8 cellular contexts compared by ENCODE assay signal in the genomic region with DNA sequence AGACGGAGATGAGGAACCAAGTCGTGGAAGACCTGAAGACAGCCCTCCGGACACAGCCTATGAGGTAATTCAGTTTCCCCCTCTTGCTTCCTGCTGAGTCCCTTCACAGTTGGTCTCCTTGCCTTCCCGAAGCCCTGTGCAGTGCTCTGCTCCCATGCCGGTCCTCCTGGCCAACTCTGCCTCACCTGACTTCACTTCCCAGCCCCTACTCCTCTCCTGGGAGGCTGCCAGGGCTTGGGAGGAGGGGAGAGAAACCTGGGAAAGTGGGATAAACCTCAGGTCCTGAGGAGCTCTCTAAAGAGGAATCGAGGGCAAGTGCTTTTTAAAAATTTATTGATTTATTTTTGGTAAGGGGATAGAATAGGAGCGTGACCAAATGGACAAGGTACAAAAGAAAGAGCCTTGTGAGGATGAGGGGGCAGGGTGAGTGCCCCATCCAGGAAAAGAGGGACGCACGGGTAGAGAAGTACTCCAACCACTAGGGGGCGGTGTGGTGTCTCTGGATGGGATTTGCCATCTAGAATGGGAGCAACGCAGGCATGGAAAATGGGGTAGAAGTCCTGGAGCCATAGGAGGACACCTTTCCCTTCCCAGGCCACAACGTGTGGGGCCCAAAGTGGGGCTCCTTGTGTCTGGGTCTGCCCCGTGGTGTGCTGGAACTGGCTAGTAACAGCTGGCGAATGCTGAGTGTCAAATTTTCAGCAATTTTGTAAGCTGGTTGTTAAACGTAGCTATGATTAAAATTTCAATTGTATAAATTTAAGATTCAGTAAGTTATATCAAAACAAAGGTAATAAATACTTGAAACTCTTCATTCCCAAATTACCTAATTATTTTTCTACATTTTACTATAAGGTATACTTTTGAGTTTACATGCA.
DNase-seq lines count a peak whose midpoint lies in the region; ATAC-seq, FAIRE-seq and TF ChIP-seq lines count a peak whose summit lies in the region.

No MANE protein-coding gene starts in this region.

- H3K79me2 ChIP-seq in OCI-LY7 (ENCODE audit: insufficient read depth, low read depth, low read length) = no peaks in the 10 kb centered on the region

- intact Hi-C loops in OCI-LY7 (cut with micrococcal nuclease; ENCODE audit: unreplicated experiment) = no loop called here
- intact Hi-C loops in Right ventricle myocardium inferior (cut with DNase I) = loop anchor here (5.0 kb wide), 1 partner anchor 73 kb away; the partner anchor contains the start of gene DAAM2

- H3K4me3 ChIP-seq in OCI-LY7 (ENCODE audit: low read depth, low read length, poor library complexity, severe bottlenecking) = no peak overlapping the region

- POLR2A ChIA-PET in OCI-LY7 (lab: Charles Lee) = interaction anchor here (0.6 to 1.4 kb wide), 5 partner anchors 14 to 1440 kb away, joined by 3 to 4 read pairs (median 3); no protein-coding TSS in a partner anchor

- H3K4me2 ChIP-seq in OCI-LY7 (ENCODE audit: low read length) = no peak overlapping the region

- no peaks in the 10 kb centered on the region for H3K9me2 ChIP-seq in OCI-LY7 (ENCODE audit: insufficient read depth, low read length)

- H3K27ac ChIP-seq in OCI-LY7 (ENCODE audit: low read depth, low read length, poor library complexity, severe bottlenecking) = no peak overlapping the region

- no peaks in the 10 kb centered on the region for H3K36me3 Mint-ChIP-seq in progenitor cell of endocrine pancreas (ENCODE audit: insufficient read depth)

- H3K27me3 Mint-ChIP-seq in progenitor cell of endocrine pancreas = peaks cover 4% of the 10 kb centered on the region

- peak; percentile 69 for FAIRE-seq in GM19239 (lab: Jason Lieb, UNC)

- CTCF ChIA-PET in OCI-LY7 (lab: Charles Lee; ENCODE audit: unreplicated experiment) = interaction anchor here (0.6 to 1.7 kb wide), 8 partner anchors 8 to 68 kb away, joined by 3 to 8 read pairs (median 4); no protein-coding TSS in a partner anchor

- peak overlapping the region; percentile 49 for H3K27ac Mint-ChIP-seq in progenitor cell of endocrine pancreas

- H3K36me3 ChIP-seq in OCI-LY7 (ENCODE audit: insufficient read depth, low read length) = no peaks in the 10 kb centered on the region

- peak; percentile 80 for DNase-seq in AG08396 (ENCODE audit: low spot score)
- peak; percentile 48 for DNase-seq in GM19239 (ENCODE audit: insufficient read length, low spot score)
- DNase-seq in OCI-LY7 (ENCODE audit: low spot score) = peak; percentile 67
- DNase-seq in activated T-helper 9 cell treated with anti-CD3 and anti-CD28 coated beads, Interleukin-2, amount 50 U/mL, for 16 hours (ENCODE audit: low read depth) = peak; percentile 17
- DNase-seq in Right ventricle myocardium inferior (ENCODE audit: missing footprints) = no peak
- peak; percentile 32 for DNase-seq in progenitor cell of endocrine pancreas (ENCODE audit: low spot score, unreplicated experiment)
- DNase-seq in cerebellar nuclear complex (lab: John Stamatoyannopoulos, UW) = no peak
- no peak for DNase-seq in epidermal melanocyte (ENCODE audit: insufficient read length, low spot score)

- H3K9me3 ChIP-seq in OCI-LY7 (ENCODE audit: low read length) = no peaks in the 10 kb centered on the region

- H3K4me1 ChIP-seq in OCI-LY7 (ENCODE audit: insufficient read depth, low read length, poor library complexity, severe bottlenecking) = no peaks in the 10 kb centered on the region

- no TSS peak for BruUV-seq in OCI-LY7 (replicated peaks; lab: Mats Ljungman, UMichigan)

- no peaks in the 10 kb centered on the region for H3K4me1 Mint-ChIP-seq in progenitor cell of endocrine pancreas (ENCODE audit: low read depth)

- no peak overlapping the region for H3K4me3 Mint-ChIP-seq in progenitor cell of endocrine pancreas (ENCODE audit: low read depth)

- no peaks in the 10 kb centered on the region for H3K9me3 Mint-ChIP-seq in progenitor cell of endocrine pancreas (ENCODE audit: low read depth)

- peak overlapping the region; percentile 49 for H2AFZ ChIP-seq in OCI-LY7 (ENCODE audit: low read length)

- peak; percentile 59 for ATAC-seq in Right ventricle myocardium inferior

- H4K20me1 ChIP-seq in OCI-LY7 (ENCODE audit: insufficient read depth, low read length) = no peaks in the 10 kb centered on the region

- peak; percentile 93 for TF ChIP-seq CTCF in OCI-LY7 (conservative IDR thresholded peaks at IDR 0.05; ENCODE audit: low read length)
- peak; percentile 61 for TF ChIP-seq CTCF in progenitor cell of endocrine pancreas (IDR thresholded peaks at IDR 0.05; ENCODE audit: unreplicated experiment)

Comparison
In these comparisons a context has a peak if more than half of its experiments do, and no peak if none do; other contexts are left out.
1. DNase-seq: peak in AG08396 (single experiment), GM19239 (single experiment), OCI-LY7 (single experiment), activated T-helper 9 cell treated with anti-CD3 and anti-CD28 coated beads, Interleukin-2, amount 50 U/mL, for 16 hours (single experiment) and progenitor cell of endocrine pancreas (single experiment); none in Right ventricle myocardium inferior (single experiment), cerebellar nuclear complex (0 of 2) and epidermal melanocyte (single experiment).